In the genomic region with DNA sequence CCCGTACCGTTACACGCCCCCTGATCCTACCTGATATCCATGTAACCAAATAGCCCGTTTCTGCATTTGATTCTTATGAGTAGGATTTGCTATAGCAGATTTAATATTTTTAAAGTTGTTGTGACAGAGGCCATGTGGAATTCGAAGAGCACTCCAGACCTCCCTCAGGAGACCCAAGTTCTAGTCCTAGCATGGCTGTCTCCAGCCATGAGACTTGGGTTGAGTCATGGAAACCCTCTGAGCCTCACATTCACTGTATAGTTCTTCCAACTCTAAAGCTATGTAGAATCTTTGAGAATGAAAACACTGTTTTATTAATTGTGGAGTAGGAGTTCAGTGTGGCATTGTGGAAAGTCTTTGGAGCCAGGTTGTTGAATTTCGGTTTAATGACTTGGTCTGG, we compare ENCODE assay signal across 17 cellular contexts. TPM values are rescaled to one million over a fixed set of nuclear protein-coding genes. Genes with fewer than 3 reads are reported as not detected.
DNase-seq lines count a peak whose midpoint lies in the region; ATAC-seq, FAIRE-seq and TF ChIP-seq lines count a peak whose summit lies in the region.
"Had no signal": no experiment of that assay in that cellular context is flagged by ENCODE, and none has a peak within 500 bp of the region (broad histone marks: within the 10 kb centered on the region; RNA-seq: fewer than 3 reads in every experiment).

No MANE protein-coding gene starts in this region.

- no peaks in the 10 kb centered on the region for H3K9me3 Mint-ChIP-seq in T-helper 1 cell treated with Interleukin-12 subunit alpha and Interleukin-12 subunit beta and Interleukin-4 antibody, amounts not matched to agents 30 μg/mL and 1 μg/mL, for 36 hours
- no peaks in the 10 kb centered on the region for H3K9me3 Mint-ChIP-seq in WTC11

- TF ChIP-seq POLR2A in Peyer's patch (IDR thresholded peaks at IDR 0.05), result no peak

- H3K9me3 ChIP-seq in Peyer's patch (no peaks in the 10 kb centered on the region), skeletal muscle tissue (ENCODE audit: control insufficient read depth in 3 of 3, low read length in 3 of 3) (no peaks in the 10 kb centered on the region)
- H3K9me3 ChIP-seq in effector memory CD4-positive, alpha-beta T cell (ENCODE audit: control insufficient read depth, low read length), result no peaks in the 10 kb centered on the region
- H3K9me3 ChIP-seq: ovary had no signal

- H3K27ac ChIP-seq in Peyer's patch (peak overlapping the region; percentile 58 to 75 (median 68)), skeletal muscle tissue (ENCODE audit: low read depth, low read length) (peak overlapping the region; percentile 0)
- peak overlapping the region; percentile 91 for H3K27ac ChIP-seq in effector memory CD4-positive, alpha-beta T cell (ENCODE audit: insufficient read depth, low read length, poor library complexity, severe bottlenecking)
- H3K27ac ChIP-seq: 22Rv1, C4-2B, ovary had no signal

- H3K27me3 Mint-ChIP-seq in T-helper 1 cell treated with Interleukin-12 subunit alpha and Interleukin-12 subunit beta and Interleukin-4 antibody, amounts not matched to agents 30 μg/mL and 1 μg/mL, for 36 hours (ENCODE audit: low read depth), result no peaks in the 10 kb centered on the region
- no peaks in the 10 kb centered on the region for H3K27me3 Mint-ChIP-seq in WTC11 (ENCODE audit: low read depth)

- DNase-seq in T-helper 1 cell, result no peak
- DNase-seq in Peyer's patch, result no peak
- DNase-seq in effector memory CD4-positive, alpha-beta T cell, result no peak
- no peak for DNase-seq in frontal cortex (ENCODE audit: low spot score in 2 of 2)
- no peak for DNase-seq in WTC11 (ENCODE audit: low spot score)
- no peak for DNase-seq in dermis blood vessel endothelial cell
- DNase-seq: KBM-7, ovary, substantia nigra, T1000 had no signal

- peak overlapping the region; percentile 71 for H3K4me3 Mint-ChIP-seq in T-helper 1 cell treated with Interleukin-12 subunit alpha and Interleukin-12 subunit beta and Interleukin-4 antibody, amounts not matched to agents 30 μg/mL and 1 μg/mL, for 36 hours
- H3K4me3 Mint-ChIP-seq in WTC11, result no peak overlapping the region

- H3K27me3 ChIP-seq in Peyer's patch (no peaks in the 10 kb centered on the region), skeletal muscle tissue (ENCODE audit: control insufficient read depth in 3 of 3, insufficient read depth in 3 of 3, low read length in 3 of 3) (no peaks in the 10 kb centered on the region)
- no peaks in the 10 kb centered on the region for H3K27me3 ChIP-seq in effector memory CD4-positive, alpha-beta T cell (replicated peaks; ENCODE audit: control insufficient read depth, insufficient read depth, low read length, poor library complexity, severe bottlenecking)
- H3K27me3 ChIP-seq: ovary had no signal

- H3K4me1 ChIP-seq in Peyer's patch (peaks cover 0 to 5% (median under 1%) of the 10 kb centered on the region in 4 donors), skeletal muscle tissue (ENCODE audit: control insufficient read depth in 3 of 3, insufficient read depth in 3 of 3, low read length in 3 of 3) (peaks cover 8 to 20% (median 12%) of the 10 kb centered on the region in 3 donors)
- peaks cover 59% of the 10 kb centered on the region for H3K4me1 ChIP-seq in effector memory CD4-positive, alpha-beta T cell (ENCODE audit: control insufficient read depth, insufficient read depth, low read length, poor library complexity, severe bottlenecking)

- CTCF ChIA-PET in WTC11 (lab: Charles Lee), result interaction anchor here (1.0 kb wide), 2 partner anchors 49 to 51 kb away, joined by 3 read pairs; no protein-coding TSS in a partner anchor

- H3K4me3 ChIP-seq in Peyer's patch, result peak overlapping the region in 1 of 4 donors; percentile 9
- H3K4me3 ChIP-seq in effector memory CD4-positive, alpha-beta T cell (ENCODE audit: insufficient read depth, low read depth, low read length, poor library complexity, severe bottlenecking), result peak overlapping the region; percentile 28
- no peak overlapping the region for H3K4me3 ChIP-seq in skeletal muscle tissue (ENCODE audit: low read length in 3 of 3)
- H3K4me3 ChIP-seq: ovary, smooth muscle cell had no signal

- peak overlapping the region; percentile 93 for H3K27ac Mint-ChIP-seq in T-helper 1 cell treated with Interleukin-12 subunit alpha and Interleukin-12 subunit beta and Interleukin-4 antibody, amounts not matched to agents 30 μg/mL and 1 μg/mL, for 36 hours
- H3K27ac Mint-ChIP-seq in WTC11, result no peak overlapping the region

- H3K4me1 Mint-ChIP-seq in T-helper 1 cell treated with Interleukin-12 subunit alpha and Interleukin-12 subunit beta and Interleukin-4 antibody, amounts not matched to agents 30 μg/mL and 1 μg/mL, for 36 hours (ENCODE audit: low read depth), result peaks cover 51% of the 10 kb centered on the region
- peaks cover 28% of the 10 kb centered on the region for H3K4me1 Mint-ChIP-seq in WTC11

- H3K36me3 ChIP-seq in Peyer's patch, result peaks cover 0 to 12% (median 0%) of the 10 kb centered on the region in 3 donors
- peaks cover 7% of the 10 kb centered on the region for H3K36me3 ChIP-seq in effector memory CD4-positive, alpha-beta T cell (ENCODE audit: control insufficient read depth, insufficient read depth, low read length)
- H3K36me3 ChIP-seq in skeletal muscle tissue (ENCODE audit: control insufficient read depth in 3 of 3, insufficient read depth in 3 of 3, low read length in 3 of 3), result peaks cover 0 to 3% (median 3%) of the 10 kb centered on the region in 3 donors
- H3K36me3 ChIP-seq: ovary had no signal

- H3K36me3 Mint-ChIP-seq in T-helper 1 cell treated with Interleukin-12 subunit alpha and Interleukin-12 subunit beta and Interleukin-4 antibody, amounts not matched to agents 30 μg/mL and 1 μg/mL, for 36 hours (ENCODE audit: low read depth), result peaks cover 30% of the 10 kb centered on the region
- peaks cover 16% of the 10 kb centered on the region for H3K36me3 Mint-ChIP-seq in WTC11

- TF ChIP-seq CTCF in Peyer's patch (IDR thresholded peaks at IDR 0.05), result no peak
- no peak for TF ChIP-seq CTCF in WTC11 (IDR thresholded peaks at IDR 0.05)

- no peak for ATAC-seq in WTC11

- POLR2A ChIA-PET in WTC11 (lab: Charles Lee), result no interaction called here

- no peak overlapping the region for H3K9ac ChIP-seq in skeletal muscle tissue (ENCODE audit: low read depth in 1 of 3, low read length in 3 of 3)

- FAIRE-seq in frontal cortex (lab: Jason Lieb, UNC), result no peak

TF ChIP-seq in WTC11, 78 proteins besides CTCF, POLR2A, EP300 and RAD21 (continues in another document):
- TF ChIP-seq ZNF671 (CRISPR knock-in tag; IDR thresholded peaks at IDR 0.05) (no peak), MXD4 (CRISPR knock-in tag; IDR thresholded peaks at IDR 0.05; ENCODE audit: borderline replicate concordance) (no peak), NR2C2 (CRISPR knock-in tag; IDR thresholded peaks at IDR 0.05) (no peak), RELA (CRISPR knock-in tag; IDR thresholded peaks at IDR 0.05; ENCODE audit: borderline replicate concordance) (no peak), JUN (CRISPR knock-in tag; IDR thresholded peaks at IDR 0.05) (no peak), ZNF317 (CRISPR knock-in tag; IDR thresholded peaks at IDR 0.05; ENCODE audit: borderline replicate concordance, low read depth) (no peak), CBFB (CRISPR knock-in tag; IDR thresholded peaks at IDR 0.05; ENCODE audit: low read depth) (no peak), ATF1 (CRISPR knock-in tag; IDR thresholded peaks at IDR 0.05) (no peak)
- TF ChIP-seq, protein P1, sequence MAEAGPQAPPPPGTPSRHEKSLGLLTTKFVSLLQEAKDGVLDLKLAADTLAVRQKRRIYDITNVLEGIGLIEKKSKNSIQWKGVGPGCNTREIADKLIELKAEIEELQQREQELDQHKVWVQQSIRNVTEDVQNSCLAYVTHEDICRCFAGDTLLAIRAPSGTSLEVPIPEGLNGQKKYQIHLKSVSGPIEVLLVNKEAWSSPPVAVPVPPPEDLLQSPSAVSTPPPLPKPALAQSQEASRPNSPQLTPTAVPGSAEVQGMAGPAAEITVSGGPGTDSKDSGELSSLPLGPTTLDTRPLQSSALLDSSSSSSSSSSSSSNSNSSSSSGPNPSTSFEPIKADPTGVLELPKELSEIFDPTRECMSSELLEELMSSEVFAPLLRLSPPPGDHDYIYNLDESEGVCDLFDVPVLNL (CRISPR knock-in tag; IDR thresholded peaks at IDR 0.05; ENCODE audit: borderline replicate concordance, low read depth), result no peak
- TF ChIP-seq, protein P2, sequence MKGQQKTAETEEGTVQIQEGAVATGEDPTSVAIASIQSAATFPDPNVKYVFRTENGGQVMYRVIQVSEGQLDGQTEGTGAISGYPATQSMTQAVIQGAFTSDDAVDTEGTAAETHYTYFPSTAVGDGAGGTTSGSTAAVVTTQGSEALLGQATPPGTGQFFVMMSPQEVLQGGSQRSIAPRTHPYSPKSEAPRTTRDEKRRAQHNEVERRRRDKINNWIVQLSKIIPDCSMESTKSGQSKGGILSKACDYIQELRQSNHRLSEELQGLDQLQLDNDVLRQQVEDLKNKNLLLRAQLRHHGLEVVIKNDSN (CRISPR knock-in tag; IDR thresholded peaks at IDR 0.05), result no peak
- TF ChIP-seq, protein P3, sequence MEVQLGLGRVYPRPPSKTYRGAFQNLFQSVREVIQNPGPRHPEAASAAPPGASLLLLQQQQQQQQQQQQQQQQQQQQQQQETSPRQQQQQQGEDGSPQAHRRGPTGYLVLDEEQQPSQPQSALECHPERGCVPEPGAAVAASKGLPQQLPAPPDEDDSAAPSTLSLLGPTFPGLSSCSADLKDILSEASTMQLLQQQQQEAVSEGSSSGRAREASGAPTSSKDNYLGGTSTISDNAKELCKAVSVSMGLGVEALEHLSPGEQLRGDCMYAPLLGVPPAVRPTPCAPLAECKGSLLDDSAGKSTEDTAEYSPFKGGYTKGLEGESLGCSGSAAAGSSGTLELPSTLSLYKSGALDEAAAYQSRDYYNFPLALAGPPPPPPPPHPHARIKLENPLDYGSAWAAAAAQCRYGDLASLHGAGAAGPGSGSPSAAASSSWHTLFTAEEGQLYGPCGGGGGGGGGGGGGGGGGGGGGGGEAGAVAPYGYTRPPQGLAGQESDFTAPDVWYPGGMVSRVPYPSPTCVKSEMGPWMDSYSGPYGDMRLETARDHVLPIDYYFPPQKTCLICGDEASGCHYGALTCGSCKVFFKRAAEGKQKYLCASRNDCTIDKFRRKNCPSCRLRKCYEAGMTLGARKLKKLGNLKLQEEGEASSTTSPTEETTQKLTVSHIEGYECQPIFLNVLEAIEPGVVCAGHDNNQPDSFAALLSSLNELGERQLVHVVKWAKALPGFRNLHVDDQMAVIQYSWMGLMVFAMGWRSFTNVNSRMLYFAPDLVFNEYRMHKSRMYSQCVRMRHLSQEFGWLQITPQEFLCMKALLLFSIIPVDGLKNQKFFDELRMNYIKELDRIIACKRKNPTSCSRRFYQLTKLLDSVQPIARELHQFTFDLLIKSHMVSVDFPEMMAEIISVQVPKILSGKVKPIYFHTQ (CRISPR knock-in tag; IDR thresholded peaks at IDR 0.05), result no peak

RNA-seq across cellular contexts. Expression of gene GPR183, which starts 8.0 kb away (rescaled TPM):
- total RNA-seq in Peyer's patch (10 to 100 TPM in 1 of 4 donors, 1 to 10 TPM in 3; 1.1 to 24.8 (median 3.9) TPM), skeletal muscle tissue (4.7 TPM), frontal cortex (0.82 TPM), WTC11 (2021) (0.13 to 0.14 TPM in 2 of 3 replicates, not detected in the other), dermis blood vessel endothelial cell (0.09 and 0.34 TPM in 2 replicates)

RNA-seq across cellular contexts. Expression of gene GPR18, which starts 57.0 kb away (rescaled TPM):
- total RNA-seq in Peyer's patch (1 to 10 TPM in 1 of 4 donors, under 1 TPM in 1, not detected in 2; 0.53 to 4.1 TPM), skeletal muscle tissue (under 0.01 TPM), frontal cortex (not detected), WTC11 (2021) (0.09 TPM in 1 of 3 replicates, not detected in the others), dermis blood vessel endothelial cell (not detected in 2 replicates)
- total RNA-seq: Daoy, glomerular endothelial cell, smooth muscle cell had no signal

Comparison
In these comparisons a context has a peak if more than half of its experiments do, and no peak if none do; other contexts are left out.
1. H3K27ac ChIP-seq: peak in every context shown above with its lines; median percentile 91 in effector memory CD4-positive, alpha-beta T cell; 68 in Peyer's patch; 0 in skeletal muscle tissue.